ENCODE assay signal across 23 cellular contexts in the genomic region with DNA sequence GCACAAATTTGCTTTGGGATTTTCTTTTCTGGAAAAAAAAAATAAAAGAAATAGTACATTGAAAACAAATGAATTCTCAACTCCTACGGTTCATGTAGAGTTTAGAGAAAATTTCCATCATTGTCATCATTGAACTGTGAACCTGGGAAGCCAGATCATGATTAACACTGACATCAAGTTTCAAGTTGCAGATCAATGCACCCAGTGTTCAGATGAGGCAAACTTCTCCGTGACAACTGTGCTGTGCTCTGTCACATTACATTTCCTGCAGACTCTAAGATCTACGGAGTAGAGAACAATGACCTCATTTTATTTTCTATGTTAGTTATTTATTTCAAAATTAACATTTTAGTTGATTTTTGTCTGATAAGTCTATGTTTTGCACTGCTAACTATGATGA.
"Had no signal": no experiment of that assay in that cellular context is flagged by ENCODE, and none has a peak within 500 bp of the region (broad histone marks: within the 10 kb centered on the region; RNA-seq: fewer than 3 reads in every experiment).

No MANE protein-coding gene starts in this region.

- H3K27ac Mint-ChIP-seq: activated CD8-positive, alpha-beta T cell treated with anti-CD3 and anti-CD28 coated beads, Interleukin-2, amount 10 ng/mL, durations not matched to agents 7 days and 5 days; activated naive CD4-positive, alpha-beta T cell treated with anti-CD3 and anti-CD28 coated beads, Interleukin-2, amount 50 U/mL, for 24 hours; effector memory CD8-positive, alpha-beta T cell; naive B cell had no signal

- DNase-seq: activated CD8-positive, alpha-beta T cell treated with anti-CD3 and anti-CD28 coated beads, Interleukin-2, amount 10 ng/mL, durations not matched to agents 7 days and 5 days; activated effector memory CD4-positive, alpha-beta T cell treated with Interleukin-2 at 50 U/mL for 16 hours; activated T-cell treated with anti-CD3 and anti-CD28 coated beads, Interleukin-2, amount 50 U/mL, for 1 hour; central memory CD4-positive, alpha-beta T cell; colonic mucosa; dorsolateral prefrontal cortex; effector memory CD8-positive, alpha-beta T cell; gastrocnemius medialis; hippocampal formation; kidney glomerular epithelial cell; left lung; naive B cell; occipital lobe; posterior cingulate gyrus; small intestine; T-helper 1 cell; T-helper 9 cell; transverse colon had no signal

- H3K9me3 ChIP-seq: colonic mucosa, gastrocnemius medialis, left lung, transverse colon had no signal

- H3K4me1 ChIP-seq: colonic mucosa, left lung had no signal

- H3K4me1 Mint-ChIP-seq: naive B cell had no signal

- H3K27ac ChIP-seq: colonic mucosa, gastrocnemius medialis, left lung, transverse colon had no signal

- ATAC-seq: activated CD8-positive, alpha-beta T cell treated with anti-CD3 and anti-CD28 coated beads, Interleukin-2, amount 10 ng/mL, durations not matched to agents 7 days and 5 days; effector memory CD8-positive, alpha-beta T cell; esophagus mucosa; gastrocnemius medialis; left lung; sciatic nerve had no signal

- H3K9me3 Mint-ChIP-seq: activated naive CD4-positive, alpha-beta T cell treated with anti-CD3 and anti-CD28 coated beads, Interleukin-2, amount 50 U/mL, for 24 hours; effector memory CD8-positive, alpha-beta T cell; naive B cell; neural crest cell had no signal

- H3K27me3 Mint-ChIP-seq: activated naive CD4-positive, alpha-beta T cell treated with anti-CD3 and anti-CD28 coated beads, Interleukin-2, amount 50 U/mL, for 24 hours; effector memory CD8-positive, alpha-beta T cell; naive B cell had no signal

- H3K36me3 ChIP-seq: colonic mucosa, gastrocnemius medialis, left lung, transverse colon had no signal

- H3K4me3 Mint-ChIP-seq: activated CD8-positive, alpha-beta T cell treated with anti-CD3 and anti-CD28 coated beads, Interleukin-2, amount 10 ng/mL, durations not matched to agents 7 days and 5 days; activated naive CD4-positive, alpha-beta T cell treated with anti-CD3 and anti-CD28 coated beads, Interleukin-2, amount 50 U/mL, for 24 hours; effector memory CD8-positive, alpha-beta T cell; naive B cell; neural crest cell had no signal

- H3K4me3 ChIP-seq: colonic mucosa, dorsolateral prefrontal cortex, gastrocnemius medialis, left lung, lung, transverse colon had no signal

- H3K27me3 ChIP-seq: colonic mucosa, dorsolateral prefrontal cortex, gastrocnemius medialis, left lung, transverse colon had no signal
